1 cellular context compared by ENCODE assay signal in the genomic region with DNA sequence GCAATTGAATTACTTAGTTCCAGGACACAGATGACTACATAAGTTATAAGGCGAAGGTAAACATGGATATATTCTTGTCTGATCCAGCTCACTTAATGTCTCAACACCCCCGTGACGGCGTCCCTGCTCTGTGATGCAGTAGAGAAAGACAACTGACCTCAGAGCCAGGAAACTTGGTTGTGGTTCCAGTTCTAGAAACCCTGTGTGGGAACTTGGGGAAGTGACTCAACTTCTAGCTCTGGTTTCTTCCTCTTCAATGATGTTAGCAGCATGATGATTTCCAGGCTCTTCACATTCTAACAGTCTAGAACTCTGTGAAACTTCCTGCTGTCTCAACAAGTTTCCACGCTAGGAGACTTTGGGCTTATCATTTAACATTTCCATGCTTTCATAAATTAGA.
TF ChIP-seq lines count a peak whose summit lies in the region.

No MANE protein-coding gene starts in this region.

TF ChIP-seq in IMR-90, 13 proteins besides CTCF, POLR2A, EP300 and RAD21:
- TF ChIP-seq FOS (IDR thresholded peaks at IDR 0.05; ENCODE audit: low read depth, low read length), result no peak
- no peak for TF ChIP-seq SMC3 (IDR thresholded peaks at IDR 0.05; ENCODE audit: low read depth, low read length)
- no peak for TF ChIP-seq RCOR1 (IDR thresholded peaks at IDR 0.05; ENCODE audit: insufficient replicate concordance, low read length)
- no peak for TF ChIP-seq MAZ (IDR thresholded peaks at IDR 0.05; ENCODE audit: borderline replicate concordance, low read depth, low read length)
- no peak for TF ChIP-seq NFE2L2 (IDR thresholded peaks at IDR 0.05; ENCODE audit: low read depth, low read length)
- TF ChIP-seq CHD1 (IDR thresholded peaks at IDR 0.05; ENCODE audit: low read depth, low read length), result no peak
- peak; percentile 20; the same call in 1 of the 2 replicates for TF ChIP-seq CEBPB (IDR thresholded peaks at IDR 0.05; ENCODE audit: low read depth, low read length)
